ENCODE assay signal across 1 cellular context in genomic region chr10:63603709-63604445, GRCh38.
TF ChIP-seq lines count a peak whose summit lies in the region.

No MANE protein-coding gene starts in this region.

TF ChIP-seq in GM12878, 131 proteins besides CTCF, POLR2A, EP300 and RAD21 (continued from another document):
- TF ChIP-seq, protein P1, sequence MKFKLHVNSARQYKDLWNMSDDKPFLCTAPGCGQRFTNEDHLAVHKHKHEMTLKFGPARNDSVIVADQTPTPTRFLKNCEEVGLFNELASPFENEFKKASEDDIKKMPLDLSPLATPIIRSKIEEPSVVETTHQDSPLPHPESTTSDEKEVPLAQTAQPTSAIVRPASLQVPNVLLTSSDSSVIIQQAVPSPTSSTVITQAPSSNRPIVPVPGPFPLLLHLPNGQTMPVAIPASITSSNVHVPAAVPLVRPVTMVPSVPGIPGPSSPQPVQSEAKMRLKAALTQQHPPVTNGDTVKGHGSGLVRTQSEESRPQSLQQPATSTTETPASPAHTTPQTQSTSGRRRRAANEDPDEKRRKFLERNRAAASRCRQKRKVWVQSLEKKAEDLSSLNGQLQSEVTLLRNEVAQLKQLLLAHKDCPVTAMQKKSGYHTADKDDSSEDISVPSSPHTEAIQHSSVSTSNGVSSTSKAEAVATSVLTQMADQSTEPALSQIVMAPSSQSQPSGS (IDR thresholded peaks at IDR 0.05; ENCODE audit: low read length) = no peak
- TF ChIP-seq NFXL1 (IDR thresholded peaks at IDR 0.05; ENCODE audit: borderline replicate concordance) (no peak), USF1 (IDR thresholded peaks at IDR 0.05; ENCODE audit: borderline replicate concordance, extremely low read length, insufficient read depth, low read depth, low read length) (no peak), IRF4 (IDR thresholded peaks at IDR 0.05; ENCODE audit: low read depth, low read length) (no peak)
TF ChIP-seq in GM12878: peak in this region for 0.
